In the genomic region with DNA sequence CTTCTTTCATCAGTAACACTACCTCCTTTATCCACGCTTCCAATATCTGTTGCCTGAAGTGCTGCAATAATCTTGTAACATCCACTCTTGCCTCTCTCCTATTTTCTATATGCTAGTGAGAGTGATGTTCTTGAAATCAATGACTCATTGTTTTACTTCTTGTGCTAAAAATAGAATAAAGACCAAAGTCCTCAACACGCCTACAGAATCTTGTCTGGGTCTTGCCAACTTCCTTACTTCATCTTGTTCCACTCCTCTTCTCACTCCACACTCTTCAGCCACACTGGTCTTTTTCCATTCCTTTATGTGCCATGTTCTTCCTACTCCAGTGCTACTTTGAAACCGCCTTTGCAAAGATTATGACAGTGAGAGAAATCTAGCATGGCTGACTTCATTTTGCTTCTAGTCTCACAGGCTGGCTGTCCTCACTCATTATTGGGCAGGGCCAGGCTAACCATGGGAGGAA, we compare ENCODE assay signal across 10 cellular contexts.
DNase-seq lines count a peak whose midpoint lies in the region; ATAC-seq, FAIRE-seq and TF ChIP-seq lines count a peak whose summit lies in the region.
"Had no signal": no experiment of that assay in that cellular context is flagged by ENCODE, and none has a peak within 500 bp of the region (broad histone marks: within the 10 kb centered on the region; RNA-seq: fewer than 3 reads in every experiment).

No MANE protein-coding gene starts in this region.

- no peaks in the 10 kb centered on the region for H3K9me3 Mint-ChIP-seq in T-cell

- intact Hi-C loops in Right ventricle myocardium superior (cut with DNase I) (no loop called here), left ventricle myocardium inferior (cut with micrococcal nuclease) (no loop called here), sigmoid colon (cut with DNase I) (no loop called here)

- peak; percentile 24 for ATAC-seq in Right ventricle myocardium superior (ENCODE audit: poor library complexity)
- peak; percentile 70 for ATAC-seq in HG03469 (IDR thresholded peaks at IDR 0.05; ENCODE audit: unreplicated experiment)
- no peak for ATAC-seq in T-cell (replicated peaks in 1 of 4)

- H3K27me3 Mint-ChIP-seq in T-cell = no peaks in the 10 kb centered on the region
- H3K27me3 Mint-ChIP-seq: activated naive CD8-positive, alpha-beta T cell had no signal

- no peak for FAIRE-seq in bronchial epithelial cell (lab: Jason Lieb, UNC)

- H3K27ac ChIP-seq in left ventricle myocardium inferior (replicated peaks) (no peak overlapping the region), temporal lobe (ENCODE audit: low read depth, low read length) (peak overlapping the region; percentile 52), sigmoid colon (peak overlapping the region in 1 of 4 donors; percentile 38)
- H3K27ac ChIP-seq: BLaER1 treated with 17β-estradiol and CSF1 and Interleukin-3, amounts not matched to agents 10 nM and 100 nM had no signal

- DNase-seq in Right ventricle myocardium superior (no peak), left ventricle myocardium inferior (no peak), bronchial epithelial cell (ENCODE audit: low read depth) (peak; percentile 71), glomerular visceral epithelial cell (ENCODE audit: extremely low spot score) (no peak), T-cell (no peak), sigmoid colon (no peak)

- H3K27ac Mint-ChIP-seq in T-cell = no peak overlapping the region
- H3K27ac Mint-ChIP-seq: activated naive CD8-positive, alpha-beta T cell had no signal

- peaks cover 0 to 2% (median 0%) of the 10 kb centered on the region in 3 donors for H3K4me1 Mint-ChIP-seq in T-cell

- no peak for TF ChIP-seq POLR2A in sigmoid colon (IDR thresholded peaks at IDR 0.05)

- CTCF ChIA-PET in T-cell (lab: Charles Lee) = no interaction called here

- peaks cover 23% of the 10 kb centered on the region for H3K4me1 ChIP-seq in left ventricle myocardium inferior
- H3K4me1 ChIP-seq in sigmoid colon = peaks cover 0 to 16% (median 12%) of the 10 kb centered on the region in 4 donors

- H3K9me3 ChIP-seq in left ventricle myocardium inferior (replicated peaks) (peaks cover 7% of the 10 kb centered on the region), sigmoid colon (no peaks in the 10 kb centered on the region)

- H3K4me3 ChIP-seq in left ventricle myocardium inferior (no peak overlapping the region), bronchial epithelial cell (ENCODE audit: low read depth, low read length) (no peak overlapping the region), sigmoid colon (no peak overlapping the region)
- H3K4me3 ChIP-seq: BLaER1 treated with 17β-estradiol and CSF1 and Interleukin-3, amounts not matched to agents 10 nM and 100 nM had no signal

- WGBS in sigmoid colon, 2 donors = 24 to 48% methylated on average over 3 of the region's 3 CpGs

- TF ChIP-seq EP300 in sigmoid colon (IDR thresholded peaks at IDR 0.05) = no peak

- no peaks in the 10 kb centered on the region for H3K27me3 ChIP-seq in left ventricle myocardium inferior (ENCODE audit: low read depth)
- no peaks in the 10 kb centered on the region for H3K27me3 ChIP-seq in bronchial epithelial cell (ENCODE audit: control insufficient read depth, insufficient read depth, low read length)
- no peaks in the 10 kb centered on the region for H3K27me3 ChIP-seq in sigmoid colon
- H3K27me3 ChIP-seq: BLaER1 treated with 17β-estradiol and CSF1 and Interleukin-3, amounts not matched to agents 10 nM and 100 nM had no signal

- POLR2A ChIA-PET in T-cell (lab: Charles Lee) = no interaction called here

- no peaks in the 10 kb centered on the region for H3K36me3 Mint-ChIP-seq in T-cell
- H3K36me3 Mint-ChIP-seq: activated naive CD8-positive, alpha-beta T cell had no signal

- TF ChIP-seq CTCF in left ventricle myocardium inferior (IDR thresholded peaks at IDR 0.05; ENCODE audit: borderline replicate concordance) (no peak), bronchial epithelial cell (IDR thresholded peaks at IDR 0.05; ENCODE audit: insufficient read depth, low read length, severe bottlenecking) (no peak), sigmoid colon (IDR thresholded peaks at IDR 0.05) (no peak)

- H3K36me3 ChIP-seq in left ventricle myocardium inferior (no peaks in the 10 kb centered on the region), bronchial epithelial cell (ENCODE audit: control insufficient read depth, insufficient read depth, low read length) (no peaks in the 10 kb centered on the region), sigmoid colon (peaks cover 0 to 8% (median 0%) of the 10 kb centered on the region in 4 donors)
- H3K36me3 ChIP-seq: BLaER1 treated with 17β-estradiol and CSF1 and Interleukin-3, amounts not matched to agents 10 nM and 100 nM had no signal

- H3K4me3 Mint-ChIP-seq in T-cell = no peak overlapping the region
- H3K4me3 Mint-ChIP-seq: activated naive CD8-positive, alpha-beta T cell had no signal

Comparison
In these comparisons a context has a peak if more than half of its experiments do, and no peak if none do; other contexts are left out.
1. ATAC-seq: peak in Right ventricle myocardium superior (single experiment) and HG03469 (single experiment); none in T-cell (0 of 4).